ENCODE assay signal across 18 cellular contexts in the genomic region with DNA sequence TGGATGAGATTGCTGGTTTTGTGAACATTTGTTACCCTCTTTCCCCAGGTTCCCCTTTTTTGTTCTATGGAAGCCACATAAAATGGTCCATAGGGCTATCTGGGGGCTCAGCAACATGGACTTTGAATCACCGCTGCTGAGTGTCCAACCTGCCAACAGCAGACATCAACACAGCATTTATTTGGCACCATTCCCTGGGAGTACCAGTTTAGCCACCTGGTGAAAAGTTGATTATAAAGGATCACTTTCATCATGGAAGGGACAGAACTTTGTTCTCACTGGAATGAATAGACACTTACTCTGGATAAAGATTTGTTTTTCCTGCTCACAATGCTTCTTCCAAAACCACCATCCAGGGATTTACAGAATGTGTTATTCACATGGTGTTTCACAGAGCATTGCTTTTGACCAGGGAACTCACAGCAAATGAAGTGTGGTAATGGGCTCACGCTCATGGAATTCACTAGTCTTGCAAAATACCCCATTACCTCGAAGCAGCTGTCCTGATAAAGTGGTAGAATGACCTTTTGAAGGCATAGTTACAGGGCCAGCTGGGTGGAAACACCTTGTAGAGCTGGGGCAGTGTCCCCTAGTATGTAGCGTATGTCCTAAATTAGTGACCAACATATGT. TPM values are rescaled to one million over a fixed set of nuclear protein-coding genes. Genes with fewer than 3 reads are reported as not detected.
A peak's percentile ranks its signal among the peaks of the same experiment; 100 is the strongest.
DNase-seq lines count a peak whose midpoint lies in the region; TF ChIP-seq lines count a peak whose summit lies in the region.
"Had no signal": no experiment of that assay in that cellular context is flagged by ENCODE, and none has a peak within 500 bp of the region (broad histone marks: within the 10 kb centered on the region; RNA-seq: fewer than 3 reads in every experiment).

No MANE protein-coding gene starts in this region.

- DNase-seq in Calu3 = peak; percentile 33
- DNase-seq in LHCN-M2 (ENCODE audit: low read depth) = peak; percentile 87
- peak; percentile 87 for DNase-seq in epithelial cell of proximal tubule (ENCODE audit: low read depth)
- DNase-seq in non-pigmented ciliary epithelial cell (ENCODE audit: low read depth) = peak; percentile 55
- DNase-seq in SIG-M5 (lab: John Stamatoyannopoulos, UW) = no peak
- no peak for DNase-seq in SHP77 treated with DMSO at 0.1 percent for 48 hours (lab: John Stamatoyannopoulos, UW)
- DNase-seq in SKM-1 (lab: John Stamatoyannopoulos, UW; ENCODE audit: unreplicated experiment) = no peak
- no peak for DNase-seq in NCI-H2107 (lab: John Stamatoyannopoulos, UW)
- DNase-seq: activated CD4-positive, alpha-beta T cell treated with anti-CD3 and anti-CD28 coated beads for 1 hour; activated naive CD8-positive, alpha-beta T cell treated with anti-CD3 and anti-CD28 coated beads, Interleukin-2, amount 50 U/mL, for 24 hours; C1 segment of cervical spinal cord; dermis blood vessel endothelial cell; islet precursor cell; naive B cell; NCI-H2171 treated with DMSO at 0.1 percent for 48 hours; stimulated activated naive CD4-positive, alpha-beta T cell; T-helper 1 cell had no signal

- BruUV-seq in Calu3 (replicated peaks; lab: Mats Ljungman, UMichigan) = no TSS peak

- no peak overlapping the region for H3K4me3 Mint-ChIP-seq in Calu3 (ENCODE audit: low read depth, unreplicated experiment)
- H3K4me3 Mint-ChIP-seq: activated naive CD8-positive, alpha-beta T cell treated with anti-CD3 and anti-CD28 coated beads, Interleukin-2, amount 50 U/mL, for 24 hours; naive B cell had no signal

- H3K36me3 Mint-ChIP-seq in Calu3 (ENCODE audit: insufficient read depth, unreplicated experiment) = no peaks in the 10 kb centered on the region
- H3K36me3 Mint-ChIP-seq: naive B cell had no signal

- H3K27me3 Mint-ChIP-seq in Calu3 (ENCODE audit: unreplicated experiment) = no peaks in the 10 kb centered on the region

- TF ChIP-seq CTCF in Calu3 (IDR thresholded peaks at IDR 0.05; ENCODE audit: unreplicated experiment) = no peak
- no peak for TF ChIP-seq CTCF in epithelial cell of proximal tubule (conservative IDR thresholded peaks at IDR 0.05; ENCODE audit: low read depth, low read length)

- CTCF ChIA-PET in Calu3 (lab: Charles Lee) = no interaction called here

- no peak overlapping the region for H3K27ac Mint-ChIP-seq in Calu3 (ENCODE audit: unreplicated experiment)
- H3K27ac Mint-ChIP-seq: activated naive CD8-positive, alpha-beta T cell treated with anti-CD3 and anti-CD28 coated beads, Interleukin-2, amount 50 U/mL, for 24 hours; naive B cell had no signal

- peaks cover 38% of the 10 kb centered on the region for H3K4me1 Mint-ChIP-seq in Calu3 (ENCODE audit: low read depth, unreplicated experiment)
- H3K4me1 Mint-ChIP-seq: activated naive CD8-positive, alpha-beta T cell treated with anti-CD3 and anti-CD28 coated beads, Interleukin-2, amount 50 U/mL, for 24 hours had no signal

- H3K9me3 Mint-ChIP-seq in Calu3 (ENCODE audit: low read depth, unreplicated experiment) = no peaks in the 10 kb centered on the region
- H3K9me3 Mint-ChIP-seq: activated naive CD8-positive, alpha-beta T cell treated with anti-CD3 and anti-CD28 coated beads, Interleukin-2, amount 50 U/mL, for 24 hours; naive B cell had no signal

- no peak overlapping the region for H3K4me3 ChIP-seq in epithelial cell of proximal tubule (ENCODE audit: low read depth, low read length)
- H3K4me3 ChIP-seq: vagina had no signal

- intact Hi-C loops in Calu3 (cut with micrococcal nuclease; ENCODE audit: unreplicated experiment) = no loop called here

RNA-seq across cellular contexts. Expression of a gene that starts 43.9 kb away (rescaled TPM):
- 2.0 and 4.6 TPM in 2 replicates for total RNA-seq in Calu3 (2022)
- total RNA-seq in LHCN-M2 (2014; rRNA removed) = 160 and 164 TPM in 2 replicates
- polyA plus RNA-seq in LHCN-M2 (2012) = 146 TPM
- total RNA-seq in epithelial cell of proximal tubule = 41.2 and 74.2 TPM in 2 replicates

RNA-seq across cellular contexts. Expression of a gene that starts 54.7 kb away (rescaled TPM):
- total RNA-seq in Calu3 (2022) (36.1 and 39.0 TPM in 2 replicates), LHCN-M2 (2014; rRNA removed) (31.6 and 32.1 TPM in 2 replicates), epithelial cell of proximal tubule (15.6 and 26.2 TPM in 2 replicates)
- polyA plus RNA-seq in LHCN-M2 (2012) = 10.4 TPM

Comparison
In these comparisons a context has a peak if more than half of its experiments do, and no peak if none do; other contexts are left out.
1. DNase-seq: peak in Calu3 (single experiment), LHCN-M2 (single experiment), epithelial cell of proximal tubule (single experiment) and non-pigmented ciliary epithelial cell (single experiment); none in SIG-M5 (single experiment), SHP77 treated with DMSO at 0.1 percent for 48 hours (single experiment), SKM-1 (single experiment) and NCI-H2107 (single experiment).